In the genomic region with DNA sequence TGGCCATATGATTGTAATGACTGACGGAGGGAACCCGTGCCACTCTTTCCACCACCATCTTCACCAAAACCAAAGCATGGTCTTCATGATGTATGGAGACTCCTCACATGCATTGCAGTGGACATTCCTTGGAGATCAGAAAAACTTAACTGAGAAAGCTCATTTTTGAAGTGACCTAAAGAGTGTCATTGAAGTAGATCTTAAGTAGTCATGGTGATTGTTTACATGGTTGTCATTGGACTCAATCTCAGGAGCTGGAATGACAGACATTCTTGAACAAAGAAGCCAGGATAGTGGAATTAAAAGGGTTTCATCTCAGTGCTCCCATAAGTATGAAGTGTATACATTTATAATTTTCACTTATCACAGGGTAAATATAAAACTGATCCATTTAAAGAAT, we compare ENCODE assay signal across 8 cellular contexts.
"Had no signal": no experiment of that assay in that cellular context is flagged by ENCODE, and none has a peak within 500 bp of the region (broad histone marks: within the 10 kb centered on the region; RNA-seq: fewer than 3 reads in every experiment).

No MANE protein-coding gene starts in this region.

- H3K4me2 ChIP-seq: GM23338 had no signal

- H3K36me3 ChIP-seq: HAP-1 had no signal

- H3K4me3 ChIP-seq: GM23338, HAP-1 had no signal

- FAIRE-seq: HepG2 had no signal

- H3K27ac ChIP-seq: HL-60 had no signal

- H2AFZ ChIP-seq: GM23338 had no signal

- DNase-seq: H7, HFFc6, KBM-7 had no signal

- ATAC-seq: GM23338, HCT116, HepG2 had no signal

- H3K9me3 ChIP-seq: HAP-1 had no signal

- H3K4me1 ChIP-seq: HAP-1 had no signal
